11 cellular contexts compared by ENCODE assay signal in the genomic region with DNA sequence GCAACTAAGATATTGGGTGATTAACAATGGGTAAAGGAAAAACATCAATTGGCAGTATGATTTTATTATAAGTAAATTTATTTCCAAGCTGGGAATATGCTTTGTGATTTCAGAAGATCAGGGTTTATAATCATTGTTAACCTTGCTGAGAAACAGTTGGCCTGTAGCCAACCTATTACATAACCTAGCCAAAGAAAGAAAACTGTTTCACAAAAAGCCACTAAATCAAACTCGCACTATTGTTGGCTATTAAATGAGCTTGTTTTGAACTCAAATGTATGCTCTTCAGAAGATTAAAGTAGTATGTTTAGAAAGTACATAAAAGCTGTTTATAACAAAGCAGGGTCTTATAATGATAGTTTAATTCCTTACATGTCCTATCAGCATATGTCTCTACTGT.
DNase-seq lines count a peak whose midpoint lies in the region; ATAC-seq, FAIRE-seq and TF ChIP-seq lines count a peak whose summit lies in the region.
"Had no signal": no experiment of that assay in that cellular context is flagged by ENCODE, and none has a peak within 500 bp of the region (broad histone marks: within the 10 kb centered on the region; RNA-seq: fewer than 3 reads in every experiment).

No MANE protein-coding gene starts in this region.

- no peaks in the 10 kb centered on the region for H3K27me3 ChIP-seq in endothelial cell of umbilical vein (ENCODE audit: control insufficient read depth in 2 of 2, insufficient read depth in 2 of 2, low read length in 2 of 2)
- no peaks in the 10 kb centered on the region for H3K27me3 ChIP-seq in skeletal muscle tissue (ENCODE audit: control insufficient read depth in 3 of 3, insufficient read depth in 3 of 3, low read length in 3 of 3)

- no peak for TF ChIP-seq CTCF in endothelial cell of umbilical vein (IDR thresholded peaks at IDR 0.05; ENCODE audit: extremely low read depth in 1 of 2, insufficient read depth in 1 of 2, low read depth in 1 of 2, low read length in 2 of 2)
- no peak for TF ChIP-seq CTCF in GM20000 (IDR thresholded peaks at IDR 0.05; ENCODE audit: extremely low read depth, missing control alignments)

- POLR2A ChIA-PET in endothelial cell of umbilical vein (lab: Charles Lee): no interaction called here

- H2AFZ ChIP-seq in endothelial cell of umbilical vein (ENCODE audit: low read depth, low read length): no peak overlapping the region

- intact Hi-C loops in Right ventricle myocardium superior (cut with DNase I): no loop called here
- intact Hi-C loops in cardiac septum (cut with DNase I): loop anchor here (5.0 kb wide), 1 partner anchor 66 kb away; no protein-coding TSS in a partner anchor
- intact Hi-C loops in endothelial cell of umbilical vein (cut with micrococcal nuclease): no loop called here

- FAIRE-seq in endothelial cell of umbilical vein (lab: Jason Lieb, UNC): no peak

- H3K4me2 ChIP-seq in endothelial cell of umbilical vein (ENCODE audit: insufficient read depth, low read length): no peak overlapping the region

- no peaks in the 10 kb centered on the region for H3K79me2 ChIP-seq in endothelial cell of umbilical vein (ENCODE audit: control insufficient read depth, insufficient read depth, low read length)

- H3K4me3 ChIP-seq in endothelial cell of umbilical vein (replicated peaks in 1 of 3; ENCODE audit: insufficient read depth in 1 of 3, low read depth in 1 of 3, low read length in 3 of 3) (no peak overlapping the region), skeletal muscle tissue (ENCODE audit: low read length in 3 of 3) (no peak overlapping the region)

- ATAC-seq in Right ventricle myocardium superior (ENCODE audit: poor library complexity) (peak; percentile 32), HG02840 (IDR thresholded peaks at IDR 0.05; ENCODE audit: low FRiP score, unreplicated experiment) (no peak), GM18858 (IDR thresholded peaks at IDR 0.05; ENCODE audit: unreplicated experiment) (no peak)

- CTCF ChIA-PET in endothelial cell of umbilical vein (lab: Charles Lee): interaction anchor here (1.1 to 2.0 kb wide), 6 partner anchors 9 to 177 kb away, joined by 3 to 8 read pairs (median 3); no protein-coding TSS in a partner anchor

- dilution Hi-C loops in endothelial cell of umbilical vein (cut with MboI; ENCODE audit: extremely low pct_ligation_motif_present, low sequenced_read_pairs): no loop called here

- no peaks in the 10 kb centered on the region for H3K9me1 ChIP-seq in endothelial cell of umbilical vein (replicated peaks; ENCODE audit: control insufficient read depth, extremely low read depth, insufficient read depth, low read length)

- H3K36me3 ChIP-seq in endothelial cell of umbilical vein (ENCODE audit: control insufficient read depth in 2 of 2, extremely low read depth in 1 of 2, insufficient read depth in 2 of 2, low read length in 2 of 2) (no peaks in the 10 kb centered on the region), skeletal muscle tissue (ENCODE audit: control insufficient read depth in 3 of 3, insufficient read depth in 3 of 3, low read length in 3 of 3) (no peaks in the 10 kb centered on the region)

- no TSS peak for BruUV-seq in endothelial cell of umbilical vein (replicated peaks; lab: Mats Ljungman, UMichigan)

- H4K20me1 ChIP-seq in endothelial cell of umbilical vein (replicated peaks; ENCODE audit: control insufficient read depth, extremely low read depth, insufficient read depth, low read length): no peaks in the 10 kb centered on the region

- TF ChIP-seq POLR2A in endothelial cell of umbilical vein (IDR thresholded peaks at IDR 0.05; ENCODE audit: low read depth, low read length): no peak

- H3K9me3 ChIP-seq in endothelial cell of umbilical vein (replicated peaks; ENCODE audit: control insufficient read depth, insufficient read depth, low read length) (no peaks in the 10 kb centered on the region), skeletal muscle tissue (ENCODE audit: control insufficient read depth in 3 of 3, low read length in 3 of 3) (no peaks in the 10 kb centered on the region)

- no peak overlapping the region for H3K9ac ChIP-seq in endothelial cell of umbilical vein (replicated peaks; ENCODE audit: extremely low read depth, insufficient read depth, low read length)
- no peak overlapping the region for H3K9ac ChIP-seq in skeletal muscle tissue (ENCODE audit: low read depth in 1 of 3, low read length in 3 of 3)

- H3K4me1 ChIP-seq in endothelial cell of umbilical vein (ENCODE audit: control insufficient read depth, extremely low read depth, insufficient read depth, low read length): peaks cover 11% of the 10 kb centered on the region
- H3K4me1 ChIP-seq in skeletal muscle tissue (ENCODE audit: control insufficient read depth in 3 of 3, insufficient read depth in 3 of 3, low read length in 3 of 3): peaks cover 21 to 29% (median 29%) of the 10 kb centered on the region in 3 donors

- no peak overlapping the region for H3K27ac ChIP-seq in endothelial cell of umbilical vein (ENCODE audit: insufficient read depth, low read depth, low read length)
- peak overlapping the region; percentile 50 for H3K27ac ChIP-seq in skeletal muscle tissue (ENCODE audit: low read depth, low read length)

- DNase-seq in Right ventricle myocardium superior (no peak), cardiac septum (ENCODE audit: low spot score) (no peak), NCI-H774 (lab: John Stamatoyannopoulos, UW) (peak; percentile 37), endothelial cell of umbilical vein (ENCODE audit: low read depth, low spot score) (peak; percentile 83), GM20000 (ENCODE audit: low spot score) (no peak)
- DNase-seq: activated T-cell treated with anti-CD3 and anti-CD28 coated beads, Interleukin-2, amount 50 U/mL, for 24 hours; occipital lobe; stimulated activated naive CD4-positive, alpha-beta T cell had no signal

TF ChIP-seq in endothelial cell of umbilical vein, 7 proteins besides CTCF, POLR2A, EP300 and RAD21:
- TF ChIP-seq MYC (IDR thresholded peaks at IDR 0.05; ENCODE audit: low read depth, low read length): no peak
- no peak for TF ChIP-seq FOS (IDR thresholded peaks at IDR 0.05; ENCODE audit: borderline replicate concordance, insufficient read depth, low read length)
- TF ChIP-seq GATA2 (IDR thresholded peaks at IDR 0.05; ENCODE audit: insufficient read depth, insufficient read length, low read depth, low read length): no peak
- TF ChIP-seq, protein P1, sequence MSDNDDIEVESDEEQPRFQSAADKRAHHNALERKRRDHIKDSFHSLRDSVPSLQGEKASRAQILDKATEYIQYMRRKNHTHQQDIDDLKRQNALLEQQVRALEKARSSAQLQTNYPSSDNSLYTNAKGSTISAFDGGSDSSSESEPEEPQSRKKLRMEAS (IDR thresholded peaks at IDR 0.05; ENCODE audit: insufficient read depth, insufficient read length): no peak
- TF ChIP-seq POLR2AphosphoS5 (IDR thresholded peaks at IDR 0.05; ENCODE audit: insufficient read depth, low read depth, low read length): no peak
- no peak for TF ChIP-seq EZH2 (IDR thresholded peaks at IDR 0.05; ENCODE audit: borderline replicate concordance, low read depth, low read length, severe bottlenecking)
- no peak for TF ChIP-seq JUN (IDR thresholded peaks at IDR 0.05; ENCODE audit: borderline replicate concordance, insufficient read depth, insufficient read length, low read depth)

Comparison
In these comparisons a context has a peak if more than half of its experiments do, and no peak if none do; other contexts are left out.
1. DNase-seq: peak in NCI-H774 (single experiment) and endothelial cell of umbilical vein (single experiment); none in Right ventricle myocardium superior (single experiment), cardiac septum (single experiment) and GM20000 (single experiment).